In genomic region chr1:3684031-3684430, GRCh38 we compare ENCODE assay signal across 1 cellular context.
TF ChIP-seq lines count a peak whose summit lies in the region.

No MANE protein-coding gene starts in this region.

TF ChIP-seq in SK-N-SH, 30 proteins besides CTCF, POLR2A, EP300 and RAD21:
- no peak for TF ChIP-seq MEF2A (IDR thresholded peaks at IDR 0.05; ENCODE audit: borderline replicate concordance, low read depth)
- TF ChIP-seq, protein P1, sequence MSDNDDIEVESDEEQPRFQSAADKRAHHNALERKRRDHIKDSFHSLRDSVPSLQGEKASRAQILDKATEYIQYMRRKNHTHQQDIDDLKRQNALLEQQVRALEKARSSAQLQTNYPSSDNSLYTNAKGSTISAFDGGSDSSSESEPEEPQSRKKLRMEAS (IDR thresholded peaks at IDR 0.05; ENCODE audit: low read depth): no peak
- no peak for TF ChIP-seq FOSL2 (IDR thresholded peaks at IDR 0.05; ENCODE audit: borderline replicate concordance, low read depth)
- TF ChIP-seq TCF12 (IDR thresholded peaks at IDR 0.05): no peak
- no peak for TF ChIP-seq GATA2 (CRISPR knock-in tag; IDR thresholded peaks at IDR 0.05)
- TF ChIP-seq YY1 (IDR thresholded peaks at IDR 0.05; ENCODE audit: low read depth): no peak
- TF ChIP-seq NRF1 (IDR thresholded peaks at IDR 0.05; ENCODE audit: low read depth, low read length): no peak
- TF ChIP-seq TEAD4 (IDR thresholded peaks at IDR 0.05; ENCODE audit: borderline replicate concordance, insufficient read depth): no peak
- TF ChIP-seq FOXJ3 (CRISPR knock-in tag; IDR thresholded peaks at IDR 0.05): no peak
- TF ChIP-seq RXRA (IDR thresholded peaks at IDR 0.05; ENCODE audit: borderline replicate concordance, low read depth): no peak
- TF ChIP-seq RFX5 (IDR thresholded peaks at IDR 0.05; ENCODE audit: low read length): no peak
- TF ChIP-seq POLR2AphosphoS5 (IDR thresholded peaks at IDR 0.05; ENCODE audit: low read depth, low read length): no peak
- TF ChIP-seq, protein P2, sequence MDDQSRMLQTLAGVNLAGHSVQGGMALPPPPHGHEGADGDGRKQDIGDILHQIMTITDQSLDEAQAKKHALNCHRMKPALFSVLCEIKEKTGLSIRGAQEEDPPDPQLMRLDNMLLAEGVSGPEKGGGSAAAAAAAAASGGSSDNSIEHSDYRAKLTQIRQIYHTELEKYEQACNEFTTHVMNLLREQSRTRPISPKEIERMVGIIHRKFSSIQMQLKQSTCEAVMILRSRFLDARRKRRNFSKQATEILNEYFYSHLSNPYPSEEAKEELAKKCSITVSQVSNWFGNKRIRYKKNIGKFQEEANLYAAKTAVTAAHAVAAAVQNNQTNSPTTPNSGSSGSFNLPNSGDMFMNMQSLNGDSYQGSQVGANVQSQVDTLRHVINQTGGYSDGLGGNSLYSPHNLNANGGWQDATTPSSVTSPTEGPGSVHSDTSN (IDR thresholded peaks at IDR 0.05): no peak
